8 cellular contexts compared by ENCODE assay signal in the genomic region with DNA sequence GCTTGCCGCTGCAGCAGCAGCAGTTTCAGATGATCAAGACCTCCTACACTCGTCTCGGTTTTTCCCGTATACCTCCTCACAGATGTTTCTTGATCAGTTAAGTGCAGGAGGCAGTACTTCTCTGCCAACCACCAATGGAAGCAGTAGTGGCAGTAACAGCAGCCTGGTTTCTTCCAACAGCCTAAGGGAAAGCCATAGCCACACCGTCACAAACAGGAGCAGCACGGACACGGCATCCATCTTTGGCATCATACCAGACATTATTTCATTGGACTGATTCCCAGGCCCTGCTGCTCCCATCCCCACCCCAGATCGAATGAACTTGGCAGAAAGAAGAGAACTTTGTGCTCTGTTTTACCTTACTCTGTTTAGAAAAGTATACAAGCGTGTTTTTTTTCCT. TPM values are rescaled to one million over a fixed set of nuclear protein-coding genes. Genes with fewer than 3 reads are reported as not detected.
A peak's percentile ranks its signal among the peaks of the same experiment; 100 is the strongest.
DNase-seq lines count a peak whose midpoint lies in the region; ATAC-seq and TF ChIP-seq lines count a peak whose summit lies in the region.

No MANE protein-coding gene starts in this region.

- no peaks in the 10 kb centered on the region for H3K27me3 ChIP-seq in SK-N-SH (ENCODE audit: insufficient read depth)
- H3K27me3 ChIP-seq in gastrocnemius medialis, result no peaks in the 10 kb centered on the region

- H4K20me1 ChIP-seq in SK-N-SH (ENCODE audit: insufficient read depth), result no peaks in the 10 kb centered on the region

- no peaks in the 10 kb centered on the region; the same call in 1 of the 2 replicates for H3K79me2 ChIP-seq in SK-N-SH (ENCODE audit: insufficient read depth)

- H3K4me2 ChIP-seq in SK-N-SH, result peak overlapping the region; percentile 67

- intact Hi-C loops in gastrocnemius medialis (cut with DNase I; ENCODE audit: low total_unique reads), result loop anchor here (5.0 kb wide), 1 partner anchor 40 kb away; a partner anchor contains a TSS

- DNase-seq in GM03348 (ENCODE audit: low spot score) (peak; percentile 62), SK-N-SH (peak; percentile 74), fibroblast of pulmonary artery (ENCODE audit: low read depth) (peak; percentile 93), gastrocnemius medialis (peak; percentile 66 to 68), COLO668 (lab: John Stamatoyannopoulos, UW; ENCODE audit: unreplicated experiment) (no peak), glomerular visceral epithelial cell (ENCODE audit: extremely low spot score) (no peak)

- TF ChIP-seq POLR2A in gastrocnemius medialis (IDR thresholded peaks at IDR 0.05), result no peak

- H3K9ac ChIP-seq in SK-N-SH, result peak overlapping the region; percentile 30; the same call in 1 of the 2 replicates

- H3K4me1 ChIP-seq in SK-N-SH (ENCODE audit: control insufficient read depth in 1 of 2, insufficient read depth in 2 of 2, low read depth in 1 of 2, low read length in 1 of 2), result peaks cover 20 to 24% of the 10 kb centered on the region in 2 experiments
- peaks cover 66 to 75% of the 10 kb centered on the region in 2 donors for H3K4me1 ChIP-seq in gastrocnemius medialis

- CTCF ChIA-PET in SK-N-SH (lab: Yijun Ruan, JAX), result interaction anchor here (1.3 kb wide), 1 partner anchor 14 kb away, joined by 3 read pairs; no protein-coding TSS in a partner anchor

- H3F3A ChIP-seq in SK-N-SH (replicated peaks; ENCODE audit: insufficient read depth), result peaks cover 33% of the 10 kb centered on the region

- ATAC-seq in gastrocnemius medialis, result peak; percentile 75 to 82
- ATAC-seq in HG03095 (IDR thresholded peaks at IDR 0.05; ENCODE audit: unreplicated experiment), result no peak
- no peak for ATAC-seq in GM21737 (IDR thresholded peaks at IDR 0.05; ENCODE audit: unreplicated experiment)

- no peak for TF ChIP-seq CTCF in SK-N-SH (IDR thresholded peaks at IDR 0.05)
- TF ChIP-seq CTCF in fibroblast of pulmonary artery (IDR thresholded peaks at IDR 0.05; ENCODE audit: low read length, missing control alignments), result no peak
- no peak for TF ChIP-seq CTCF in gastrocnemius medialis (IDR thresholded peaks at IDR 0.05 in 4 of 5, conservative IDR thresholded peaks at IDR 0.05 in 1 of 5)

- H3K4me3 ChIP-seq in SK-N-SH (ENCODE audit: low read depth in 2 of 2, low read length in 1 of 2) (peak overlapping the region; percentile 30 to 33; a peak in 3 of 4 replicates), fibroblast of pulmonary artery (replicated peaks; ENCODE audit: low read depth, low read length) (peak overlapping the region; percentile 32), gastrocnemius medialis (peak overlapping the region in 3 of 4 donors; percentile 2 to 22 (median 9))

- H2AFZ ChIP-seq in SK-N-SH (ENCODE audit: low read depth), result no peak overlapping the region

- in situ Hi-C loops in gastrocnemius medialis (cut with MboI; ENCODE audit: low sequenced_read_pairs in 4 of 4), result no loop called here

- peak in 1 of 2 experiments; percentile 60; a peak in 1 of 4 replicates for TF ChIP-seq EP300 in SK-N-SH (IDR thresholded peaks at IDR 0.05; ENCODE audit: borderline replicate concordance in 1 of 2, low read depth in 1 of 2, low read length in 1 of 2)

- POLR2A ChIA-PET in SK-N-SH (lab: Yijun Ruan, JAX), result no interaction called here

- no peaks in the 10 kb centered on the region for H3K9me2 ChIP-seq in SK-N-SH

- peaks cover 46 to 48% of the 10 kb centered on the region in 2 experiments for H3K36me3 ChIP-seq in SK-N-SH (replicated peaks in 1 of 2; ENCODE audit: control insufficient read depth in 1 of 2, insufficient read depth in 2 of 2, low read length in 1 of 2)
- peaks cover 0 to 9% of the 10 kb centered on the region in 2 donors for H3K36me3 ChIP-seq in gastrocnemius medialis

- 14% methylated on average over 9 of the region's 9 CpGs for WGBS in SK-N-SH (ENCODE audit: low lambda C conversion rate)

- peak overlapping the region; percentile 72 to 94 for H3K27ac ChIP-seq in SK-N-SH (ENCODE audit: low read depth in 2 of 2, low read length in 1 of 2)
- peak overlapping the region; percentile 75 to 84 (median 80) for H3K27ac ChIP-seq in gastrocnemius medialis

- no peak for TF ChIP-seq RAD21 in SK-N-SH (IDR thresholded peaks at IDR 0.05; ENCODE audit: low read length)

- H3K9me3 ChIP-seq in SK-N-SH, result no peaks in the 10 kb centered on the region
- no peaks in the 10 kb centered on the region for H3K9me3 ChIP-seq in gastrocnemius medialis

TF ChIP-seq in SK-N-SH, 30 proteins besides CTCF, POLR2A, EP300 and RAD21 (continues in another document):
- TF ChIP-seq, protein P1, sequence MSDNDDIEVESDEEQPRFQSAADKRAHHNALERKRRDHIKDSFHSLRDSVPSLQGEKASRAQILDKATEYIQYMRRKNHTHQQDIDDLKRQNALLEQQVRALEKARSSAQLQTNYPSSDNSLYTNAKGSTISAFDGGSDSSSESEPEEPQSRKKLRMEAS (IDR thresholded peaks at IDR 0.05; ENCODE audit: low read depth), result 0 out of 2 replicates have a peak, but pooled peaks have one; percentile 18
- TF ChIP-seq ELF1 (IDR thresholded peaks at IDR 0.05) (no peak), NFIC (IDR thresholded peaks at IDR 0.05; ENCODE audit: borderline replicate concordance) (peak; percentile 92), TCF12 (IDR thresholded peaks at IDR 0.05) (peak; percentile 55), RFX5 (IDR thresholded peaks at IDR 0.05; ENCODE audit: low read length) (no peak), TAF1 (IDR thresholded peaks at IDR 0.05; ENCODE audit: borderline replicate concordance, low read depth, low read length) (peak; percentile 43; the same call in 1 of the 2 replicates), SIN3A (IDR thresholded peaks at IDR 0.05; ENCODE audit: borderline replicate concordance, low read depth, low read length) (no peak; the same call in 1 of the 2 replicates), CHD2 (IDR thresholded peaks at IDR 0.05; ENCODE audit: low read length, partially characterized antibody) (peak; percentile 64), MXI1 (IDR thresholded peaks at IDR 0.05; ENCODE audit: low read depth, low read length) (peak; percentile 67)
- TF ChIP-seq, protein P2, sequence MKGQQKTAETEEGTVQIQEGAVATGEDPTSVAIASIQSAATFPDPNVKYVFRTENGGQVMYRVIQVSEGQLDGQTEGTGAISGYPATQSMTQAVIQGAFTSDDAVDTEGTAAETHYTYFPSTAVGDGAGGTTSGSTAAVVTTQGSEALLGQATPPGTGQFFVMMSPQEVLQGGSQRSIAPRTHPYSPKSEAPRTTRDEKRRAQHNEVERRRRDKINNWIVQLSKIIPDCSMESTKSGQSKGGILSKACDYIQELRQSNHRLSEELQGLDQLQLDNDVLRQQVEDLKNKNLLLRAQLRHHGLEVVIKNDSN (IDR thresholded peaks at IDR 0.05; ENCODE audit: borderline replicate concordance, low read depth), result no peak
- TF ChIP-seq, protein P3, sequence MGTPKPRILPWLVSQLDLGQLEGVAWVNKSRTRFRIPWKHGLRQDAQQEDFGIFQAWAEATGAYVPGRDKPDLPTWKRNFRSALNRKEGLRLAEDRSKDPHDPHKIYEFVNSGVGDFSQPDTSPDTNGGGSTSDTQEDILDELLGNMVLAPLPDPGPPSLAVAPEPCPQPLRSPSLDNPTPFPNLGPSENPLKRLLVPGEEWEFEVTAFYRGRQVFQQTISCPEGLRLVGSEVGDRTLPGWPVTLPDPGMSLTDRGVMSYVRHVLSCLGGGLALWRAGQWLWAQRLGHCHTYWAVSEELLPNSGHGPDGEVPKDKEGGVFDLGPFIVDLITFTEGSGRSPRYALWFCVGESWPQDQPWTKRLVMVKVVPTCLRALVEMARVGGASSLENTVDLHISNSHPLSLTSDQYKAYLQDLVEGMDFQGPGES (IDR thresholded peaks at IDR 0.05; ENCODE audit: low read depth, low read length), result no peak
- TF ChIP-seq, protein P4, sequence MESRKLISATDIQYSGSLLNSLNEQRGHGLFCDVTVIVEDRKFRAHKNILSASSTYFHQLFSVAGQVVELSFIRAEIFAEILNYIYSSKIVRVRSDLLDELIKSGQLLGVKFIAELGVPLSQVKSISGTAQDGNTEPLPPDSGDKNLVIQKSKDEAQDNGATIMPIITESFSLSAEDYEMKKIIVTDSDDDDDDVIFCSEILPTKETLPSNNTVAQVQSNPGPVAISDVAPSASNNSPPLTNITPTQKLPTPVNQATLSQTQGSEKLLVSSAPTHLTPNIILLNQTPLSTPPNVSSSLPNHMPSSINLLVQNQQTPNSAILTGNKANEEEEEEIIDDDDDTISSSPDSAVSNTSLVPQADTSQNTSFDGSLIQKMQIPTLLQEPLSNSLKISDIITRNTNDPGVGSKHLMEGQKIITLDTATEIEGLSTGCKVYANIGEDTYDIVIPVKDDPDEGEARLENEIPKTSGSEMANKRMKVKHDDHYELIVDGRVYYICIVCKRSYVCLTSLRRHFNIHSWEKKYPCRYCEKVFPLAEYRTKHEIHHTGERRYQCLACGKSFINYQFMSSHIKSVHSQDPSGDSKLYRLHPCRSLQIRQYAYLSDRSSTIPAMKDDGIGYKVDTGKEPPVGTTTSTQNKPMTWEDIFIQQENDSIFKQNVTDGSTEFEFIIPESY (IDR thresholded peaks at IDR 0.05; ENCODE audit: borderline replicate concordance, low read depth), result no peak
- TF ChIP-seq, protein P5, sequence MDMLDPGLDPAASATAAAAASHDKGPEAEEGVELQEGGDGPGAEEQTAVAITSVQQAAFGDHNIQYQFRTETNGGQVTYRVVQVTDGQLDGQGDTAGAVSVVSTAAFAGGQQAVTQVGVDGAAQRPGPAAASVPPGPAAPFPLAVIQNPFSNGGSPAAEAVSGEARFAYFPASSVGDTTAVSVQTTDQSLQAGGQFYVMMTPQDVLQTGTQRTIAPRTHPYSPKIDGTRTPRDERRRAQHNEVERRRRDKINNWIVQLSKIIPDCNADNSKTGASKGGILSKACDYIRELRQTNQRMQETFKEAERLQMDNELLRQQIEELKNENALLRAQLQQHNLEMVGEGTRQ (IDR thresholded peaks at IDR 0.05; ENCODE audit: borderline replicate concordance, low read depth, low read length), result no peak

RNA-seq across cellular contexts. Expression of a gene that starts 17.6 kb away (rescaled TPM):
- 3.1 and 3.2 TPM in 2 replicates for polyA plus RNA-seq in SK-N-SH (2012; rRNA removed)
- polyA plus RNA-seq in SK-N-SH (2012; cell fraction: cytosol; rRNA removed), result 2.3 and 3.9 TPM in 2 replicates
- 18.6 and 20.9 TPM in 2 replicates for polyA plus RNA-seq in SK-N-SH (2012; cell fraction: nucleus; rRNA removed)
- 1 to 10 TPM in 3 of 4 donors, under 1 TPM in 1; 0.66 to 2.4 (median 1.5) TPM for total RNA-seq in gastrocnemius medialis

RNA-seq across cellular contexts. Expression of a gene that starts 42.0 kb away (rescaled TPM):
- polyA plus RNA-seq in SK-N-SH (2012; rRNA removed), result 27.5 and 32.2 TPM in 2 replicates
- 11.8 and 23.4 TPM in 2 replicates for polyA plus RNA-seq in SK-N-SH (2012; cell fraction: cytosol; rRNA removed)
- polyA plus RNA-seq in SK-N-SH (2012; cell fraction: nucleus; rRNA removed), result 23.2 and 33.0 TPM in 2 replicates
- total RNA-seq in gastrocnemius medialis, result 10 to 100 TPM; 17.1 to 18.9 (median 18.5) TPM

Comparison
In these comparisons a context has a peak if more than half of its experiments do, and no peak if none do; other contexts are left out.
1. DNase-seq: peak in GM03348 (single experiment), SK-N-SH (single experiment), fibroblast of pulmonary artery (single experiment) and gastrocnemius medialis (2 of 2); none in COLO668 (single experiment) and glomerular visceral epithelial cell (single experiment).
2. ATAC-seq: peak in gastrocnemius medialis (2 of 2); none in HG03095 (single experiment) and GM21737 (single experiment).
3. Peak in every context shown above with its lines, with median percentiles within 50 percentile points of each other: H3K4me3 ChIP-seq.